Comparison of ENCODE assay signal across 1 cellular context in genomic region chr18:8051388-8051787, GRCh38.
TF ChIP-seq lines count a peak whose summit lies in the region.

No MANE protein-coding gene starts in this region.

TF ChIP-seq in HepG2, 621 proteins besides CTCF, POLR2A, EP300 and RAD21:
- no peak for TF ChIP-seq ZNF7 (CRISPR knock-in tag; IDR thresholded peaks at IDR 0.05)
- no peak for TF ChIP-seq ZNF563 (CRISPR knock-in tag; IDR thresholded peaks at IDR 0.05)
- 0 out of 2 replicates have a peak, but pooled peaks have one; percentile 12 for TF ChIP-seq ATF7 (IDR thresholded peaks at IDR 0.05)
- TF ChIP-seq ATF7 (CRISPR knock-in tag; IDR thresholded peaks at IDR 0.05), result no peak
- no peak for TF ChIP-seq CBX5 (CRISPR knock-in tag; IDR thresholded peaks at IDR 0.05; ENCODE audit: borderline replicate concordance)
- TF ChIP-seq CEBPB (IDR thresholded peaks at IDR 0.05; ENCODE audit: borderline replicate concordance, low read depth, low read length), result peak; percentile 48; the same call in 1 of the 2 replicates
